21 cellular contexts compared by ENCODE assay signal in the genomic region with DNA sequence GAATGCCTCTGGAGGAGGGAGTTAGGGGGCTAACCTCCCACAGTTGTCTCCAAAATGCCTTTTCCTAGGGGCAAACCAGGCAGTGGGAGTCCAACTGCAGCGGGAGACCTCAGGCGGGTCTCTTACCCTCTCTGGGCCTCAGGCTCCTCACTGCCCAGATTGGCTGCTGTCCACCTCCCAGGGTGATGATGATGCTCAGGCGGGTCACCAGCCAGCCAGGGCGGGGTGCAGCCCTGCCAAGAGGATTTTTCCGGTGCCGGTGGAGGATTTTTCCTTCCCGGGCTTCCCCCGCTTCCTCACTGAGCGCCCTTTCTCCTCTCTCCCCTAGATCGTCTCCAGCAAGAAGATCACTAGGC. TPM values are rescaled to one million over a fixed set of nuclear protein-coding genes. Genes with fewer than 3 reads are reported as not detected.
DNase-seq lines count a peak whose midpoint lies in the region; ATAC-seq and TF ChIP-seq lines count a peak whose summit lies in the region.
"Had no signal": no experiment of that assay in that cellular context is flagged by ENCODE, and none has a peak within 500 bp of the region (broad histone marks: within the 10 kb centered on the region; RNA-seq: fewer than 3 reads in every experiment).

No MANE protein-coding gene starts in this region.

- intact Hi-C loops in lower lobe of right lung (cut with DNase I): no loop called here
- intact Hi-C loops in uterus (cut with DNase I; ENCODE audit: low total_unique reads): no loop called here

- H3K27me3 ChIP-seq in MG63 (no peaks in the 10 kb centered on the region), lower lobe of right lung (ENCODE audit: low read depth) (no peaks in the 10 kb centered on the region), uterus (no peaks in the 10 kb centered on the region)
- H3K27me3 ChIP-seq: ascending aorta, gastrocnemius medialis had no signal

- H3K4me3 ChIP-seq in MG63 (no peak overlapping the region), cardiac fibroblast (replicated peaks in 1 of 2; ENCODE audit: low read depth in 2 of 2, low read length in 2 of 2) (no peak overlapping the region), lower lobe of right lung (no peak overlapping the region), uterus (no peak overlapping the region)
- H3K4me3 ChIP-seq: ascending aorta, gastrocnemius medialis, prostate gland, smooth muscle cell had no signal

- H3K27ac ChIP-seq in lower lobe of right lung (peak overlapping the region; percentile 31), temporal lobe (ENCODE audit: low read depth, low read length) (peak overlapping the region; percentile 99), uterus (peak overlapping the region in 1 of 2 donors; percentile 14)
- H3K27ac ChIP-seq: ascending aorta, gastrocnemius medialis, prostate gland had no signal

- peak; percentile 56 for DNase-seq in MG63
- DNase-seq in cardiac fibroblast (ENCODE audit: low read depth in 2 of 2): peak; percentile 17 to 52
- DNase-seq in lower lobe of right lung: no peak
- no peak for DNase-seq in NOMO-1 treated with dmso at 0.1 percent for 144 hours (lab: John Stamatoyannopoulos, UW; ENCODE audit: unreplicated experiment)
- no peak for DNase-seq in uterus
- DNase-seq: DMS79; gastrocnemius medialis; Karpas-422; kidney glomerular epithelial cell; mesendoderm; naive thymus-derived CD8-positive, alpha-beta T cell; NCI-H2029 treated with DMSO at 0.1 percent for 48 hours; stimulated activated CD4-positive, alpha-beta T cell treated with anti-CD3 and anti-CD28 coated beads, Interleukin-2, amount 100 ng/mL, for 48 hours; stimulated activated naive CD8-positive, alpha-beta T cell treated with anti-CD3 and anti-CD28 coated beads, Interleukin-15, Interleukin-2, amounts not matched to agents 100 U/mL and 50 U/mL, for 24 hours; SW 1271; trophoblast cell had no signal

- H3K36me3 ChIP-seq in MG63 (peaks cover 17% of the 10 kb centered on the region), lower lobe of right lung (peaks cover 56% of the 10 kb centered on the region), uterus (no peaks in the 10 kb centered on the region)

- ATAC-seq in lower lobe of right lung (no peak), GM18907 (IDR thresholded peaks at IDR 0.05; ENCODE audit: unreplicated experiment) (no peak)
- ATAC-seq: gastrocnemius medialis; naive thymus-derived CD8-positive, alpha-beta T cell; stimulated activated naive CD8-positive, alpha-beta T cell treated with anti-CD3 and anti-CD28 coated beads, Interleukin-15, Interleukin-2, amounts not matched to agents 100 U/mL and 50 U/mL, for 24 hours had no signal

- TF ChIP-seq CTCF in cardiac fibroblast (IDR thresholded peaks at IDR 0.05; ENCODE audit: low read depth, low read length) (no peak), lower lobe of right lung (IDR thresholded peaks at IDR 0.05) (no peak), uterus (IDR thresholded peaks at IDR 0.05) (no peak)

- H3K9me3 ChIP-seq in MG63: no peaks in the 10 kb centered on the region
- no peaks in the 10 kb centered on the region for H3K9me3 ChIP-seq in lower lobe of right lung
- H3K9me3 ChIP-seq in uterus: no peaks in the 10 kb centered on the region
- H3K9me3 ChIP-seq: ascending aorta, gastrocnemius medialis, prostate gland had no signal

- no peak for TF ChIP-seq POLR2A in uterus (IDR thresholded peaks at IDR 0.05)

- H3K4me1 ChIP-seq in lower lobe of right lung (peaks cover 15% of the 10 kb centered on the region), uterus (peaks cover 0 to 7% of the 10 kb centered on the region in 2 donors)
- H3K4me1 ChIP-seq: gastrocnemius medialis, prostate gland had no signal

RNA-seq across cellular contexts. Expression of a gene that starts 22.7 kb away (rescaled TPM):
- 45.8 and 50.1 TPM in 2 replicates for total RNA-seq in MG63 (2014; rRNA removed; shearing (Covaris generic); ENCODE audit: low replicate concordance)
- total RNA-seq in lower lobe of right lung (55.3 TPM), temporal lobe (42.5 TPM), uterus (10 to 100 TPM; 25.1 to 41.4 (median 40.6) TPM)

Comparison
In these comparisons a context has a peak if more than half of its experiments do, and no peak if none do; other contexts are left out.
1. DNase-seq: peak in MG63 (single experiment) and cardiac fibroblast (2 of 2); none in lower lobe of right lung (single experiment), NOMO-1 treated with dmso at 0.1 percent for 144 hours (single experiment) and uterus (0 of 2).